In the genomic region with DNA sequence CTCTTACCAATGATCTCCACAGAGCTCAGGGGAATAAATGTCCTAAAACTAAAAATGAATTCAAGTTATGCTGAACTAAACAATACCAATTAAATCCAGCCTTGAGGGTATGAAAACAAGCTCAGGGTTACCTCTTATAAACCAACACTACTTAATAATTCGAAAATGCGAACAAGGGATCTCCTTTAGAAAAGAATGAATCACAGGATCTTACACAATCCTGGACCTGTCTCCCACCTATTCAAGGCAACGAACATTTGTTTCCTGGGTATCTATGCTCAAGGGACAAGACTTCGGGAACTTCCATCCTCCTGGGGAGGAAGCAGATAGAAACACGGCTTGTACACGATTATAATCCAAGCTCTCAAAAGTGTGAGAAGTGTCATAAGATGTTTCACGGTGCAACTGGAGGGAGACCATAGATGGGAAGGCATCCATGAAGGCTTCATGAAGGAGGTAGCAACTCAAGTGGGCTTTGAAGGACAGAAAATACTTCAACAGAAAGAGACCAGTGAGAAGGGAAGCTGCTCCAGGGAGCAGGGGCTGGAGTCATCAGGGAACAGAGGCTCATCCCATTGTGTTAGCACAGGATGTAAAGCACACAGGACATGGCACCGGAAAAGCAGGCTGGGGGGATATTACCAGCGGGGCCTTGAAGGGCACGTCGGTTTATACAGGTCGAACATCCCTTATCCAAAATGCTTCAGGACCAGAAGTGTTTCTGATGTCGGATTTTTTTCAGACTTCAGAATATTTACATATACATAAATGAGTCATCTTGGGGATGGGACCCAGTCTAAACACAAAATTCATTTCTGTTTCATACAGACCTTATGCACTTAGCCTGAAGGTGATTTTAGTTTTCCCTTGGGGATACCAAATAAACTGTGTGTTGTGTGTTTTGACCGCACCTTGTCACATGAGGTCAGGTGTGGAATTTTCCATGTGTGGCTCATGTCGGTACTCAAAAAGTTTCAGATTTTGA, we compare ENCODE assay signal across 14 cellular contexts.
DNase-seq lines count a peak whose midpoint lies in the region; ATAC-seq, FAIRE-seq and TF ChIP-seq lines count a peak whose summit lies in the region.
"Had no signal": no experiment of that assay in that cellular context is flagged by ENCODE, and none has a peak within 500 bp of the region (broad histone marks: within the 10 kb centered on the region; RNA-seq: fewer than 3 reads in every experiment).

No MANE protein-coding gene starts in this region.

- no peaks in the 10 kb centered on the region for H3K27me3 Mint-ChIP-seq in astrocyte (ENCODE audit: low read depth, unreplicated experiment)

- H3K4me2 ChIP-seq in astrocyte (ENCODE audit: low read length) (no peak overlapping the region), neuronal stem cell (ENCODE audit: insufficient read depth, low read length, poor library complexity, severe bottlenecking) (no peak overlapping the region)
- H3K4me2 ChIP-seq: BLaER1 had no signal

- H2AK5ac ChIP-seq in neuronal stem cell (ENCODE audit: low read depth, low read length), result no peak overlapping the region

- ATAC-seq in GM18520 (IDR thresholded peaks at IDR 0.05; ENCODE audit: unreplicated experiment) (peak; percentile 80), HG02885 (IDR thresholded peaks at IDR 0.05; ENCODE audit: poor library complexity, unreplicated experiment) (peak; percentile 78), HG03460 (IDR thresholded peaks at IDR 0.05; ENCODE audit: unreplicated experiment) (no peak)
- ATAC-seq: activated CD4-positive, CD25-positive, alpha-beta regulatory T cell treated with anti-CD3 and anti-CD28 coated beads, Interleukin-2, amount 50 U/mL, for 24 hours; left cardiac atrium; SK-N-SH treated with all-trans-retinoic acid at 6 μM for 48 hours had no signal

- H3K36me3 Mint-ChIP-seq in astrocyte (ENCODE audit: low read depth, unreplicated experiment), result peaks cover 24% of the 10 kb centered on the region

- H3K9me3 Mint-ChIP-seq in astrocyte (ENCODE audit: unreplicated experiment), result peaks cover 3% of the 10 kb centered on the region

- TF ChIP-seq CTCF in astrocyte (IDR thresholded peaks at IDR 0.05; ENCODE audit: insufficient read depth, low read depth, low read length), result no peak

- H3K9ac ChIP-seq in astrocyte (ENCODE audit: low read length) (no peak overlapping the region), neuronal stem cell (ENCODE audit: low read depth, low read length, poor library complexity) (no peak overlapping the region)
- H3K9ac ChIP-seq: BLaER1 had no signal

- H3K4me1 ChIP-seq in astrocyte (ENCODE audit: insufficient read depth, low read length) (peaks cover 11% of the 10 kb centered on the region), neuronal stem cell (ENCODE audit: control insufficient read depth in 2 of 2, insufficient read depth in 1 of 2, low read depth in 1 of 2, low read length in 2 of 2) (peaks cover 0 to 5% of the 10 kb centered on the region in 2 donors)

- H3K9me3 ChIP-seq in astrocyte (ENCODE audit: insufficient read depth, low read depth, low read length) (no peaks in the 10 kb centered on the region), neuronal stem cell (replicated peaks in 1 of 2; ENCODE audit: control insufficient read depth in 2 of 2, insufficient read depth in 1 of 2, low read depth in 1 of 2, low read length in 2 of 2) (peaks cover 0 to 2% of the 10 kb centered on the region in 2 donors)

- H2AFZ ChIP-seq in astrocyte (ENCODE audit: low read depth, low read length), result no peak overlapping the region
- no peak overlapping the region for H2AFZ ChIP-seq in neuronal stem cell (ENCODE audit: low read length)

- H3K4me3 ChIP-seq in astrocyte (ENCODE audit: insufficient read depth, low read depth, low read length), result no peak overlapping the region
- H3K4me3 ChIP-seq in neuronal stem cell (ENCODE audit: low read length in 2 of 2), result no peak overlapping the region
- H3K4me3 ChIP-seq: BLaER1 had no signal

- no peak overlapping the region for H4K8ac ChIP-seq in neuronal stem cell (ENCODE audit: low read depth, low read length)

- H3K36me3 ChIP-seq in astrocyte (ENCODE audit: insufficient read depth, low read length), result no peaks in the 10 kb centered on the region
- H3K36me3 ChIP-seq in neuronal stem cell (replicated peaks in 1 of 2; ENCODE audit: control insufficient read depth in 2 of 2, insufficient read depth in 2 of 2, low read length in 2 of 2), result peaks cover 0 to 31% of the 10 kb centered on the region in 2 donors

- no peak overlapping the region for H2BK15ac ChIP-seq in neuronal stem cell (ENCODE audit: low read length)

- no peak overlapping the region for H3K4ac ChIP-seq in neuronal stem cell (ENCODE audit: low read length)

- H3K18ac ChIP-seq in neuronal stem cell (ENCODE audit: low read length), result no peak overlapping the region

- no peak for FAIRE-seq in astrocyte (lab: Jason Lieb, UNC)
- FAIRE-seq: GM19239 had no signal

- DNase-seq in astrocyte (ENCODE audit: low read depth), result peak; percentile 29
- peak; percentile 46 to 81 for DNase-seq in lung microvascular endothelial cell (ENCODE audit: low read depth in 2 of 2)
- no peak for DNase-seq in Kasumi-1 (lab: John Stamatoyannopoulos, UW)
- DNase-seq in neuronal stem cell (ENCODE audit: low spot score), result no peak
- DNase-seq in D341Med (ENCODE audit: low spot score), result no peak
- DNase-seq: left cardiac atrium, NCI-H146 had no signal

- H3K14ac ChIP-seq in neuronal stem cell (ENCODE audit: low read length), result no peak overlapping the region

- no CpG with 5 or more reads among the region's 15 CpGs for whole genome bisulfite sequencing in neuronal stem cell (ENCODE audit: extremely low coverage in 2 of 2, insufficient read length in 2 of 2, insufficient replicate concordance in 1 of 2), 2 donors

- no peaks in the 10 kb centered on the region for H3K79me2 ChIP-seq in astrocyte (ENCODE audit: insufficient read depth, low read length)

- H2BK12ac ChIP-seq in neuronal stem cell (ENCODE audit: low read length), result no peak overlapping the region

- H2BK120ac ChIP-seq in neuronal stem cell (ENCODE audit: low read depth, low read length), result no peak overlapping the region

- H3K27ac ChIP-seq in astrocyte (ENCODE audit: low read depth, low read length) (no peak overlapping the region), neuronal stem cell (replicated peaks; ENCODE audit: low read length) (no peak overlapping the region)
- H3K27ac ChIP-seq: BLaER1 had no signal

- H3K79me1 ChIP-seq in neuronal stem cell (ENCODE audit: low read depth, low read length), result no peaks in the 10 kb centered on the region

- no peak overlapping the region for H3K27ac Mint-ChIP-seq in astrocyte (ENCODE audit: unreplicated experiment)

- H4K91ac ChIP-seq in neuronal stem cell (ENCODE audit: low read depth, low read length, poor library complexity), result no peak overlapping the region

- no peaks in the 10 kb centered on the region for H4K20me1 ChIP-seq in astrocyte (ENCODE audit: insufficient read depth, low read length)

- H3K4me3 Mint-ChIP-seq in astrocyte (ENCODE audit: unreplicated experiment), result no peak overlapping the region

- H3K27me3 ChIP-seq in astrocyte (ENCODE audit: insufficient read depth, low read length) (no peaks in the 10 kb centered on the region), neuronal stem cell (ENCODE audit: control insufficient read depth in 3 of 3, insufficient read depth in 3 of 3, low read depth in 1 of 3, low read length in 3 of 3) (no peaks in the 10 kb centered on the region)
- H3K27me3 ChIP-seq: BLaER1 had no signal

- no peak overlapping the region for H2BK5ac ChIP-seq in neuronal stem cell (ENCODE audit: low read length)

- H3K23ac ChIP-seq in neuronal stem cell (ENCODE audit: low read depth, low read length, poor library complexity), result no peak overlapping the region

- peaks cover 3% of the 10 kb centered on the region for H3K4me1 Mint-ChIP-seq in astrocyte (ENCODE audit: low read depth, unreplicated experiment)

Comparison
In these comparisons a context has a peak if more than half of its experiments do, and no peak if none do; other contexts are left out.
1. DNase-seq: peak in astrocyte (single experiment) and lung microvascular endothelial cell (2 of 2); none in Kasumi-1 (0 of 2), neuronal stem cell (single experiment) and D341Med (single experiment).